In the genomic region with DNA sequence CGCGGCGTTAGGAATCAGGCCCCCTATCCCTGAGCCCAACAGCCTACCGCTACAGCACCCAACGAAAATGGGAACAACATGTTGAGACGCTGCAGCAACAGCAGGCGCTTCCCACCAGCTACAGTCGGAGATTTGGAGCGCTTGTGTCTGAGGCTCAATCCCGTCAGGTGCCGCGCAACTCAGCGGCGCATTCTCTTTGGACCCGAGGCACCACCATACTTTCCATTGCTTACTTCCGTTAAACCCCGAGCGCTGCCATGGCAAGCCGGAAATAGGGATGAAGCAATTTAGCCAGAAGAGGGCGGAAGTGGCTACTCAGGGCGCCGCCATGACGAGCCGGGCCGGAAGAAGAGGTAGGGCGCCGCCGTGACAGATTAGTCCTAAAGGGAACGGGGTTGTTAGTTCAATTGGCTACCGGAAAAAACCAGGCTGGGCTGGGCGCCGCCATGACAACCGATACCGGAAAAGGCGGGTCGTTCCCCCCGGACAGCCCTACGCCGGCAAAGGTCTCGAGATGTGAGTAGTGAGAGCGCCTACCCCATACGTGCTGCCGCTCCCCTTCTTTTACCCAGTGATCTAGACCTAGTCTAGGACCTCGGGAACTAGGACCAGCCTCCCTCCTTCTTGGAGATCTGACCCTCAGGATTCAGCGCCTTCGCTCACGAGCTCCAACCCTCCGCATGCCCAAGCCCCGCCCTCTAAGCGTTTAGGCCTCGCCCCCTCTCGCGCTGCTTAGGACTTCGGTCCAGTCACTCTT, we compare ENCODE assay signal across 2 cellular contexts.
TF ChIP-seq lines count a peak whose summit lies in the region.

A gene with protein sequence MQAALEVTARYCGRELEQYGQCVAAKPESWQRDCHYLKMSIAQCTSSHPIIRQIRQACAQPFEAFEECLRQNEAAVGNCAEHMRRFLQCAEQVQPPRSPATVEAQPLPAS (plus strand): TSS at position 476 of the 757 bp plus-strand sequence. CDS start 39 bp downstream, at position 515.

TF ChIP-seq in HEK293T, 16 proteins besides CTCF, POLR2A, EP300 and RAD21 (continued from another document):
- TF ChIP-seq PKNOX1 (IDR thresholded peaks at IDR 0.05): peak; percentile 58
- peak; percentile 48; the same call in 1 of the 2 replicates for TF ChIP-seq NFRKB (IDR thresholded peaks at IDR 0.05)
- no peak for TF ChIP-seq SUZ12 (IDR thresholded peaks at IDR 0.05)

TF ChIP-seq in SK-N-SH, 30 proteins besides CTCF, POLR2A, EP300 and RAD21 (continued from another document):
- TF ChIP-seq, protein P1, sequence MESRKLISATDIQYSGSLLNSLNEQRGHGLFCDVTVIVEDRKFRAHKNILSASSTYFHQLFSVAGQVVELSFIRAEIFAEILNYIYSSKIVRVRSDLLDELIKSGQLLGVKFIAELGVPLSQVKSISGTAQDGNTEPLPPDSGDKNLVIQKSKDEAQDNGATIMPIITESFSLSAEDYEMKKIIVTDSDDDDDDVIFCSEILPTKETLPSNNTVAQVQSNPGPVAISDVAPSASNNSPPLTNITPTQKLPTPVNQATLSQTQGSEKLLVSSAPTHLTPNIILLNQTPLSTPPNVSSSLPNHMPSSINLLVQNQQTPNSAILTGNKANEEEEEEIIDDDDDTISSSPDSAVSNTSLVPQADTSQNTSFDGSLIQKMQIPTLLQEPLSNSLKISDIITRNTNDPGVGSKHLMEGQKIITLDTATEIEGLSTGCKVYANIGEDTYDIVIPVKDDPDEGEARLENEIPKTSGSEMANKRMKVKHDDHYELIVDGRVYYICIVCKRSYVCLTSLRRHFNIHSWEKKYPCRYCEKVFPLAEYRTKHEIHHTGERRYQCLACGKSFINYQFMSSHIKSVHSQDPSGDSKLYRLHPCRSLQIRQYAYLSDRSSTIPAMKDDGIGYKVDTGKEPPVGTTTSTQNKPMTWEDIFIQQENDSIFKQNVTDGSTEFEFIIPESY (IDR thresholded peaks at IDR 0.05; ENCODE audit: borderline replicate concordance, low read depth): peak; percentile 1; the same call in 1 of the 2 replicates
- TF ChIP-seq JUND (IDR thresholded peaks at IDR 0.05): no peak
- TF ChIP-seq POLR2AphosphoS5 (IDR thresholded peaks at IDR 0.05; ENCODE audit: low read depth, low read length): peak; percentile 84
- TF ChIP-seq TEAD4 (IDR thresholded peaks at IDR 0.05; ENCODE audit: borderline replicate concordance, insufficient read depth): no peak
- no peak for TF ChIP-seq RCOR1 (IDR thresholded peaks at IDR 0.05; ENCODE audit: low read length)
- peak; percentile 95 for TF ChIP-seq GABPA (IDR thresholded peaks at IDR 0.05; ENCODE audit: low read depth)
- TF ChIP-seq MXI1 (IDR thresholded peaks at IDR 0.05; ENCODE audit: low read depth, low read length): peak; percentile 82; the same call in 1 of the 2 replicates
- TF ChIP-seq RXRA (IDR thresholded peaks at IDR 0.05; ENCODE audit: borderline replicate concordance, low read depth): no peak
- TF ChIP-seq CHD2 (IDR thresholded peaks at IDR 0.05; ENCODE audit: low read length, partially characterized antibody): peak; percentile 66
- 0 out of 2 replicates have a peak, but pooled peaks have one; percentile 56 for TF ChIP-seq REST (IDR thresholded peaks at IDR 0.05; ENCODE audit: low read depth, low read length)
- no peak for TF ChIP-seq FOSL2 (IDR thresholded peaks at IDR 0.05; ENCODE audit: borderline replicate concordance, low read depth)
- TF ChIP-seq YY1 (IDR thresholded peaks at IDR 0.05; ENCODE audit: low read depth): peak; percentile 99
- TF ChIP-seq, protein P2, sequence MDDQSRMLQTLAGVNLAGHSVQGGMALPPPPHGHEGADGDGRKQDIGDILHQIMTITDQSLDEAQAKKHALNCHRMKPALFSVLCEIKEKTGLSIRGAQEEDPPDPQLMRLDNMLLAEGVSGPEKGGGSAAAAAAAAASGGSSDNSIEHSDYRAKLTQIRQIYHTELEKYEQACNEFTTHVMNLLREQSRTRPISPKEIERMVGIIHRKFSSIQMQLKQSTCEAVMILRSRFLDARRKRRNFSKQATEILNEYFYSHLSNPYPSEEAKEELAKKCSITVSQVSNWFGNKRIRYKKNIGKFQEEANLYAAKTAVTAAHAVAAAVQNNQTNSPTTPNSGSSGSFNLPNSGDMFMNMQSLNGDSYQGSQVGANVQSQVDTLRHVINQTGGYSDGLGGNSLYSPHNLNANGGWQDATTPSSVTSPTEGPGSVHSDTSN (IDR thresholded peaks at IDR 0.05): peak; percentile 70
- TF ChIP-seq FOXM1 (IDR thresholded peaks at IDR 0.05; ENCODE audit: low read depth): no peak
- TF ChIP-seq NFIC (IDR thresholded peaks at IDR 0.05; ENCODE audit: borderline replicate concordance): no peak
- TF ChIP-seq GATA2 (CRISPR knock-in tag; IDR thresholded peaks at IDR 0.05): no peak
- TF ChIP-seq TCF12 (IDR thresholded peaks at IDR 0.05): peak; percentile 36; the same call in 1 of the 2 replicates
- peak; percentile 75 for TF ChIP-seq MAX (IDR thresholded peaks at IDR 0.05; ENCODE audit: low read depth)
- no peak for TF ChIP-seq RFX5 (IDR thresholded peaks at IDR 0.05; ENCODE audit: low read length)
- peak; percentile 84; the same call in 1 of the 2 replicates for TF ChIP-seq SIN3A (IDR thresholded peaks at IDR 0.05; ENCODE audit: borderline replicate concordance, low read depth, low read length)
- TF ChIP-seq IRF3 (IDR thresholded peaks at IDR 0.05; ENCODE audit: low read depth, low read length): no peak
- TF ChIP-seq SMC3 (IDR thresholded peaks at IDR 0.05; ENCODE audit: low read depth, low read length): no peak
- TF ChIP-seq ELF1 (IDR thresholded peaks at IDR 0.05): peak; percentile 100
- no peak for TF ChIP-seq EZH2phosphoT487 (IDR thresholded peaks at IDR 0.05; ENCODE audit: borderline replicate concordance, low read depth)
- no peak for TF ChIP-seq FOXJ3 (CRISPR knock-in tag; IDR thresholded peaks at IDR 0.05)
